In genomic region chr16:86353934-86354333, GRCh38 we compare ENCODE assay signal across 25 cellular contexts.
DNase-seq lines count a peak whose midpoint lies in the region; ATAC-seq, FAIRE-seq and TF ChIP-seq lines count a peak whose summit lies in the region.
"Had no signal": no experiment of that assay in that cellular context is flagged by ENCODE, and none has a peak within 500 bp of the region (broad histone marks: within the 10 kb centered on the region; RNA-seq: fewer than 3 reads in every experiment).

No MANE protein-coding gene starts in this region.

- H3K4ac ChIP-seq in neuronal stem cell (ENCODE audit: low read length): no peak overlapping the region

- no peak overlapping the region for H3K4me3 Mint-ChIP-seq in WTC11
- H3K4me3 Mint-ChIP-seq in stimulated activated memory B cell treated with anti-CD40 and anti-IgM and Interleukin-4, amounts not matched to agents 10 μg/mL and 1 μg/mL and 100 μg/mL, for 72 hours: no peak overlapping the region
- H3K4me3 Mint-ChIP-seq in activated CD8-positive, alpha-beta T cell treated with anti-CD3 and anti-CD28 coated beads for 36 hours: no peak overlapping the region
- H3K4me3 Mint-ChIP-seq: B cell; CD8-positive, alpha-beta T cell; H9 had no signal

- H2AFZ ChIP-seq in neuronal stem cell (ENCODE audit: low read length): no peak overlapping the region

- FAIRE-seq in H54 (lab: Jason Lieb, UNC) (no peak), D721Med (lab: Jason Lieb, UNC) (no peak)
- FAIRE-seq: GM12878, GM19239 had no signal

- no peak overlapping the region for H3K18ac ChIP-seq in neuronal stem cell (ENCODE audit: low read length)

- H3K4me2 ChIP-seq in neuronal stem cell (ENCODE audit: insufficient read depth, low read length, poor library complexity, severe bottlenecking): no peak overlapping the region

- H3K4me1 Mint-ChIP-seq in WTC11: peaks cover 63% of the 10 kb centered on the region
- no peaks in the 10 kb centered on the region for H3K4me1 Mint-ChIP-seq in stimulated activated memory B cell treated with anti-CD40 and anti-IgM and Interleukin-4, amounts not matched to agents 10 μg/mL and 1 μg/mL and 100 μg/mL, for 72 hours
- H3K4me1 Mint-ChIP-seq in activated CD8-positive, alpha-beta T cell treated with anti-CD3 and anti-CD28 coated beads for 36 hours (ENCODE audit: low read depth): no peaks in the 10 kb centered on the region
- H3K4me1 Mint-ChIP-seq: B cell had no signal

- H4K8ac ChIP-seq in neuronal stem cell (ENCODE audit: low read depth, low read length): no peak overlapping the region

- peaks cover 0 to 7% of the 10 kb centered on the region in 2 donors for H3K9me3 ChIP-seq in neuronal stem cell (replicated peaks in 1 of 2; ENCODE audit: control insufficient read depth in 2 of 2, insufficient read depth in 1 of 2, low read depth in 1 of 2, low read length in 2 of 2)

- peaks cover 0 to 28% (median 0%) of the 10 kb centered on the region in 3 experiments for H3K27me3 ChIP-seq in neuronal stem cell (ENCODE audit: control insufficient read depth in 3 of 3, insufficient read depth in 3 of 3, low read depth in 1 of 3, low read length in 3 of 3)

- POLR2A ChIA-PET in WTC11 (lab: Charles Lee): no interaction called here
- POLR2A ChIA-PET in activated CD8-positive, alpha-beta T cell treated with anti-CD3 and anti-CD28 coated beads for 36 hours (lab: Charles Lee): no interaction called here

- peaks cover 21% of the 10 kb centered on the region for H3K9me3 Mint-ChIP-seq in WTC11
- H3K9me3 Mint-ChIP-seq in stimulated activated memory B cell treated with anti-CD40 and anti-IgM and Interleukin-4, amounts not matched to agents 10 μg/mL and 1 μg/mL and 100 μg/mL, for 72 hours: peaks cover 13% of the 10 kb centered on the region
- H3K9me3 Mint-ChIP-seq in activated CD8-positive, alpha-beta T cell treated with anti-CD3 and anti-CD28 coated beads for 36 hours: peaks cover 8% of the 10 kb centered on the region

- no peak overlapping the region for H3K27ac ChIP-seq in neuronal stem cell (replicated peaks; ENCODE audit: low read length)
- H3K27ac ChIP-seq: C4-2B, RWPE1 had no signal

- peak overlapping the region; percentile 1 for H2AK5ac ChIP-seq in neuronal stem cell (ENCODE audit: low read depth, low read length)

- no peak overlapping the region for H3K4me3 ChIP-seq in neuronal stem cell (ENCODE audit: low read length in 2 of 2)
- H3K4me3 ChIP-seq: GM12878 had no signal

- H3K27ac Mint-ChIP-seq in WTC11: no peak overlapping the region
- H3K27ac Mint-ChIP-seq in stimulated activated memory B cell treated with anti-CD40 and anti-IgM and Interleukin-4, amounts not matched to agents 10 μg/mL and 1 μg/mL and 100 μg/mL, for 72 hours: no peak overlapping the region
- H3K27ac Mint-ChIP-seq in activated CD8-positive, alpha-beta T cell treated with anti-CD3 and anti-CD28 coated beads for 36 hours: no peak overlapping the region
- H3K27ac Mint-ChIP-seq: B cell; CD8-positive, alpha-beta T cell had no signal

- no peak overlapping the region for H2BK12ac ChIP-seq in neuronal stem cell (ENCODE audit: low read length)

- H2BK15ac ChIP-seq in neuronal stem cell (ENCODE audit: low read length): no peak overlapping the region

- no peaks in the 10 kb centered on the region for H3K36me3 ChIP-seq in neuronal stem cell (replicated peaks in 1 of 2; ENCODE audit: control insufficient read depth in 2 of 2, insufficient read depth in 2 of 2, low read length in 2 of 2)

- no peak for TF ChIP-seq CTCF in WTC11 (IDR thresholded peaks at IDR 0.05)
- no peak for TF ChIP-seq CTCF in D721Med (IDR thresholded peaks at IDR 0.05; ENCODE audit: insufficient read depth, missing control alignments)
- no peak for TF ChIP-seq CTCF in activated CD8-positive, alpha-beta T cell treated with anti-CD3 and anti-CD28 coated beads for 36 hours (IDR thresholded peaks at IDR 0.05)

- H2BK5ac ChIP-seq in neuronal stem cell (ENCODE audit: low read length): no peak overlapping the region

- peaks cover 15% of the 10 kb centered on the region for H3K36me3 Mint-ChIP-seq in WTC11
- H3K36me3 Mint-ChIP-seq in stimulated activated memory B cell treated with anti-CD40 and anti-IgM and Interleukin-4, amounts not matched to agents 10 μg/mL and 1 μg/mL and 100 μg/mL, for 72 hours: peaks cover 5% of the 10 kb centered on the region
- H3K36me3 Mint-ChIP-seq in activated CD8-positive, alpha-beta T cell treated with anti-CD3 and anti-CD28 coated beads for 36 hours (ENCODE audit: low read depth): no peaks in the 10 kb centered on the region
- H3K36me3 Mint-ChIP-seq: CD8-positive, alpha-beta T cell had no signal

- intact Hi-C loops in activated CD8-positive, alpha-beta T cell treated with anti-CD3 and anti-CD28 coated beads for 36 hours (cut with micrococcal nuclease): no loop called here

- H2BK120ac ChIP-seq in neuronal stem cell (ENCODE audit: low read depth, low read length): no peak overlapping the region

- peaks cover 15% of the 10 kb centered on the region for H3K27me3 Mint-ChIP-seq in WTC11 (ENCODE audit: low read depth)
- peaks cover 95% of the 10 kb centered on the region for H3K27me3 Mint-ChIP-seq in stimulated activated memory B cell treated with anti-CD40 and anti-IgM and Interleukin-4, amounts not matched to agents 10 μg/mL and 1 μg/mL and 100 μg/mL, for 72 hours
- H3K27me3 Mint-ChIP-seq in activated CD8-positive, alpha-beta T cell treated with anti-CD3 and anti-CD28 coated beads for 36 hours: peaks cover 26% of the 10 kb centered on the region

- no peak for TF ChIP-seq POLR2A in H54 (IDR thresholded peaks at IDR 0.05; ENCODE audit: low read depth, low read length)

- no peaks in the 10 kb centered on the region for H3K79me1 ChIP-seq in neuronal stem cell (ENCODE audit: low read depth, low read length)

- DNase-seq in H54 (ENCODE audit: insufficient read length, low spot score) (peak; percentile 45), M059J (ENCODE audit: low read depth) (peak; percentile 52), WTC11 (ENCODE audit: low spot score) (no peak), neuronal stem cell (ENCODE audit: low spot score) (no peak), D721Med (ENCODE audit: insufficient read length, low spot score) (no peak), LoVo (ENCODE audit: low spot score) (no peak)
- DNase-seq in activated CD8-positive, alpha-beta T cell treated with anti-CD3 and anti-CD28 coated beads for 36 hours: no peak
- DNase-seq: Caco-2; CD8-positive, alpha-beta T cell; DMS 273 treated with DMSO at 0.1 percent for 48 hours; DMS79; GDM1; H9; Karpas-422; MM.1S; NCI-H2029; NCI-H446; NCI-H526; SHP77 had no signal

- H4K91ac ChIP-seq in neuronal stem cell (ENCODE audit: low read depth, low read length, poor library complexity): no peak overlapping the region

- ATAC-seq in WTC11: peak; percentile 6; the same call in 1 of the 2 replicates
- no peak for ATAC-seq in stimulated activated memory B cell treated with anti-CD40 and anti-IgM and Interleukin-4, amounts not matched to agents 10 μg/mL and 1 μg/mL and 100 μg/mL, for 72 hours
- ATAC-seq in activated CD8-positive, alpha-beta T cell treated with anti-CD3 and anti-CD28 coated beads for 36 hours: no peak
- ATAC-seq: CD8-positive, alpha-beta T cell; GM12878 had no signal

- H3K4me1 ChIP-seq in neuronal stem cell (ENCODE audit: control insufficient read depth in 2 of 2, insufficient read depth in 1 of 2, low read depth in 1 of 2, low read length in 2 of 2): no peaks in the 10 kb centered on the region
- H3K4me1 ChIP-seq: Caco-2 had no signal

- no CpG with 5 or more reads among the region's 9 CpGs for WGBS in neuronal stem cell (ENCODE audit: extremely low coverage in 2 of 2, insufficient read length in 2 of 2, insufficient replicate concordance in 1 of 2), 2 donors

- CTCF ChIA-PET in WTC11 (lab: Charles Lee): interaction anchor here (1.0 to 3.5 kb wide), 2 partner anchors 13 to 164 kb away, joined by 4 to 13 read pairs; no protein-coding TSS in a partner anchor
- CTCF ChIA-PET in activated CD8-positive, alpha-beta T cell treated with anti-CD3 and anti-CD28 coated beads for 36 hours (lab: Charles Lee): no interaction called here

- no peak overlapping the region for H3K14ac ChIP-seq in neuronal stem cell (ENCODE audit: low read length)

- no peak overlapping the region for H3K23ac ChIP-seq in neuronal stem cell (ENCODE audit: low read depth, low read length, poor library complexity)

- no peak overlapping the region for H3K9ac ChIP-seq in neuronal stem cell (ENCODE audit: low read depth, low read length, poor library complexity)

TF ChIP-seq in WTC11, 78 proteins besides CTCF, POLR2A, EP300 and RAD21:
- TF ChIP-seq ZNF423 (CRISPR knock-in tag; IDR thresholded peaks at IDR 0.05) (peak; percentile 97), MAX (CRISPR knock-in tag; IDR thresholded peaks at IDR 0.05) (no peak)

Comparison
In these comparisons a context has a peak if more than half of its experiments do, and no peak if none do; other contexts are left out.
1. DNase-seq: peak in H54 (single experiment) and M059J (single experiment); none in WTC11 (single experiment), neuronal stem cell (single experiment), D721Med (single experiment), LoVo (single experiment) and activated CD8-positive, alpha-beta T cell treated with anti-CD3 and anti-CD28 coated beads for 36 hours (single experiment).